ENCODE assay signal across 9 cellular contexts in genomic region chr19:18470153-18470552, GRCh38. TPM values are rescaled to one million over a fixed set of nuclear protein-coding genes. Genes with fewer than 3 reads are reported as not detected.
DNase-seq lines count a peak whose midpoint lies in the region; ATAC-seq, FAIRE-seq and TF ChIP-seq lines count a peak whose summit lies in the region.
"Had no signal": no experiment of that assay in that cellular context is flagged by ENCODE, and none has a peak within 500 bp of the region (broad histone marks: within the 10 kb centered on the region; RNA-seq: fewer than 3 reads in every experiment).

No MANE protein-coding gene starts in this region.

- no peak overlapping the region for H4K8ac ChIP-seq in mesendoderm (ENCODE audit: low read depth, low read length)

- peaks cover 0 to under 1% (median 0%) of the 10 kb centered on the region in 5 donors for H3K9me3 Mint-ChIP-seq in CD8-positive, alpha-beta memory T cell
- H3K9me3 Mint-ChIP-seq: activated naive CD4-positive, alpha-beta T cell treated with anti-CD3 and anti-CD28 coated beads, Interleukin-2, amount 50 U/mL, for 24 hours had no signal

- RAD21 ChIA-PET in GM12878 (lab: Charles Lee; ENCODE audit: unreplicated experiment), result no interaction called here

- H3K4me1 ChIP-seq in CD8-positive, alpha-beta memory T cell (ENCODE audit: insufficient read depth, low read length), result peaks cover 13% of the 10 kb centered on the region
- H3K4me1 ChIP-seq in GM12878 (ENCODE audit: control insufficient read depth, insufficient read depth, low read length) (peaks cover 4% of the 10 kb centered on the region; the same call in 1 of the 2 replicates), mesendoderm (ENCODE audit: control insufficient read depth, low read depth, low read length) (no peaks in the 10 kb centered on the region)

- peaks cover 0 to 40% (median 0%) of the 10 kb centered on the region in 3 donors for H3K36me3 Mint-ChIP-seq in CD8-positive, alpha-beta memory T cell
- H3K36me3 Mint-ChIP-seq: activated naive CD4-positive, alpha-beta T cell treated with anti-CD3 and anti-CD28 coated beads, Interleukin-2, amount 50 U/mL, for 24 hours had no signal

- in situ Hi-C loops in GM12878 (cut with MboI), result loop anchor here (25.0 kb wide), 1 partner anchor 392 kb away; no protein-coding TSS in a partner anchor

- no peak overlapping the region for H2AFZ ChIP-seq in GM12878 (ENCODE audit: control insufficient read depth, low read depth, low read length)

- no peak overlapping the region for H3K23ac ChIP-seq in mesendoderm (ENCODE audit: low read length)

- H3K79me2 ChIP-seq in GM12878 (ENCODE audit: control insufficient read depth, insufficient read depth, low read length), result peaks cover 12% of the 10 kb centered on the region
- no peaks in the 10 kb centered on the region for H3K79me2 ChIP-seq in mesendoderm (ENCODE audit: control insufficient read depth, insufficient read depth, low read length)

- peak overlapping the region in 6 of 8 donors; percentile 17 to 100 (median 72) for H3K27ac Mint-ChIP-seq in CD8-positive, alpha-beta memory T cell
- H3K27ac Mint-ChIP-seq: activated naive CD4-positive, alpha-beta T cell treated with anti-CD3 and anti-CD28 coated beads, Interleukin-2, amount 50 U/mL, for 24 hours had no signal

- H3K36me3 ChIP-seq in CD8-positive, alpha-beta memory T cell (ENCODE audit: insufficient read depth, low read length), result no peaks in the 10 kb centered on the region
- H3K36me3 ChIP-seq in GM12878 (ENCODE audit: control insufficient read depth in 2 of 2, insufficient read depth in 2 of 2, low read length in 1 of 2) (peaks cover 8 to 32% of the 10 kb centered on the region in 2 experiments; a peak in 3 of 4 replicates), mesendoderm (ENCODE audit: control insufficient read depth, insufficient read depth, low read length) (no peaks in the 10 kb centered on the region)

- ATAC-seq in GM12878, result peak; percentile 77
- ATAC-seq in HG03045 (IDR thresholded peaks at IDR 0.05; ENCODE audit: unreplicated experiment), result no peak

- no peak overlapping the region for H3K56ac ChIP-seq in mesendoderm (ENCODE audit: low read length)

- no peak overlapping the region for H3K18ac ChIP-seq in mesendoderm (ENCODE audit: low read length)

- TF ChIP-seq CTCF in HFF-Myc (IDR thresholded peaks at IDR 0.05; ENCODE audit: low read depth, low read length, missing control alignments) (peak; percentile 51), GM12878 (IDR thresholded peaks at IDR 0.05 in 2 of 3, conservative IDR thresholded peaks at IDR 0.05 in 1 of 3; ENCODE audit: control insufficient read depth in 2 of 3, extremely low read depth in 1 of 3, insufficient read depth in 1 of 3, low read depth in 3 of 3, low read length in 3 of 3) (peak; percentile 45 to 59 (median 59))

- no peaks in the 10 kb centered on the region for H3K27me3 Mint-ChIP-seq in CD8-positive, alpha-beta memory T cell
- H3K27me3 Mint-ChIP-seq: activated naive CD4-positive, alpha-beta T cell treated with anti-CD3 and anti-CD28 coated beads, Interleukin-2, amount 50 U/mL, for 24 hours had no signal

- peaks cover 40 to 70% (median 41%) of the 10 kb centered on the region in 3 donors for H3K4me1 Mint-ChIP-seq in CD8-positive, alpha-beta memory T cell

- no peak overlapping the region for H4K5ac ChIP-seq in mesendoderm (ENCODE audit: low read length)

- no peak overlapping the region for H2BK5ac ChIP-seq in mesendoderm (ENCODE audit: low read length)

- 71% methylated on average over 5 of the region's 5 CpGs for WGBS in GM12878 (ENCODE audit: insufficient coverage, insufficient replicate concordance, low lambda C conversion rate, missing lambda C conversion rate)
- WGBS in mesendoderm (ENCODE audit: extremely low coverage, insufficient coverage, low lambda C conversion rate), result no CpG with 5 or more reads among the region's 5 CpGs

- H3K9me3 ChIP-seq in CD8-positive, alpha-beta memory T cell (ENCODE audit: low read length), result no peaks in the 10 kb centered on the region
- H3K9me3 ChIP-seq in GM12878 (replicated peaks; ENCODE audit: control insufficient read depth, insufficient read depth, low read length), result no peaks in the 10 kb centered on the region

- no peak overlapping the region for H3K4ac ChIP-seq in mesendoderm (ENCODE audit: low read depth, low read length)

- TF ChIP-seq POLR2A in GM12878 (IDR thresholded peaks at IDR 0.05; ENCODE audit: low read depth, low read length), result no peak

- no peak for TF ChIP-seq EP300 in GM12878 (IDR thresholded peaks at IDR 0.05; ENCODE audit: borderline replicate concordance in 1 of 2, control insufficient read depth in 1 of 2, low read depth in 2 of 2, low read length in 2 of 2)

- no peak overlapping the region for H3K9ac ChIP-seq in GM12878 (ENCODE audit: control insufficient read depth, insufficient read depth, low read length)
- no peak overlapping the region for H3K9ac ChIP-seq in mesendoderm (ENCODE audit: low read length)

- CTCF ChIA-PET in CD8-positive, alpha-beta memory T cell (lab: Charles Lee), result interaction anchor here (0.7 to 2.0 kb wide), 10 partner anchors 10 to 385 kb away, joined by 3 to 7 read pairs (median 4); partner anchors contain the start of genes REX1BD and UBA52
- CTCF ChIA-PET in GM12878 (lab: Yijun Ruan, JAX), result interaction anchor here (0.7 to 2.5 kb wide), 9 partner anchors 8 to 377 kb away, joined by 3 to 11 read pairs (median 6); no protein-coding TSS in a partner anchor

- POLR2A ChIA-PET in CD8-positive, alpha-beta memory T cell (lab: Charles Lee), result no interaction called here
- POLR2A ChIA-PET in GM12878 (lab: Charles Lee), result no interaction called here

- no peak overlapping the region for H2BK120ac ChIP-seq in mesendoderm (ENCODE audit: low read depth, low read length)

- H3K79me1 ChIP-seq in mesendoderm (ENCODE audit: low read length), result peaks cover 7% of the 10 kb centered on the region

- no peak overlapping the region for H2BK15ac ChIP-seq in mesendoderm (replicated peaks; ENCODE audit: low read depth)

- FAIRE-seq in GM12878 (lab: Jason Lieb, UNC), result peak; percentile 27

- no peak overlapping the region for H3K4me3 Mint-ChIP-seq in CD8-positive, alpha-beta memory T cell
- H3K4me3 Mint-ChIP-seq: activated naive CD4-positive, alpha-beta T cell treated with anti-CD3 and anti-CD28 coated beads, Interleukin-2, amount 50 U/mL, for 24 hours had no signal

- no peak overlapping the region for H3K27ac ChIP-seq in CD8-positive, alpha-beta memory T cell (ENCODE audit: low read depth, low read length)
- H3K27ac ChIP-seq in GM12878 (ENCODE audit: control insufficient read depth, insufficient read depth) (no peak overlapping the region), mesendoderm (ENCODE audit: low read depth, low read length) (no peak overlapping the region)

- no TSS peak for BruUV-seq in GM12878 (replicated peaks; lab: Mats Ljungman, UMichigan)

- no peaks in the 10 kb centered on the region for H3K27me3 ChIP-seq in CD8-positive, alpha-beta memory T cell (ENCODE audit: insufficient read depth, low read length, poor library complexity, severe bottlenecking)
- H3K27me3 ChIP-seq in GM12878 (replicated peaks in 1 of 2; ENCODE audit: control insufficient read depth in 2 of 2, insufficient read depth in 2 of 2, low read length in 1 of 2) (no peaks in the 10 kb centered on the region), mesendoderm (ENCODE audit: insufficient read depth, low read length, poor library complexity) (no peaks in the 10 kb centered on the region)

- SMC1A ChIA-PET in GM12878 (lab: Charles Lee; ENCODE audit: uncharacterized antibody, unreplicated experiment), result interaction anchor here (1.4 kb wide), 1 partner anchor 48 kb away, joined by 4 read pairs; no protein-coding TSS in a partner anchor

- H3K4me2 ChIP-seq in GM12878 (ENCODE audit: control insufficient read depth, insufficient read depth) (no peak overlapping the region), mesendoderm (ENCODE audit: low read length) (no peak overlapping the region)

- H4K20me1 ChIP-seq in GM12878 (ENCODE audit: control insufficient read depth, insufficient read depth), result peaks cover 6% of the 10 kb centered on the region

- no peak for DNase-seq in CD8-positive, alpha-beta memory T cell
- DNase-seq in HFF-Myc (ENCODE audit: extremely low read depth, low read depth), result no peak
- DNase-seq in GM12878 (ENCODE audit: low read depth, low spot score), result no peak
- DNase-seq in mesendoderm, result peak; percentile 66
- DNase-seq in COR-L47 (lab: John Stamatoyannopoulos, UW), result no peak
- no peak for DNase-seq in NCI-H226
- no peak for DNase-seq in SIG-M5 treated with dmso at 0.1 percent for 504 hours (lab: John Stamatoyannopoulos, UW; ENCODE audit: unreplicated experiment)

- H2AK5ac ChIP-seq in mesendoderm (ENCODE audit: low read length), result no peak overlapping the region

- H3K4me3 ChIP-seq in CD8-positive, alpha-beta memory T cell (ENCODE audit: low read length), result no peak overlapping the region
- H3K4me3 ChIP-seq in HFF-Myc (replicated peaks; ENCODE audit: low read depth, low read length), result no peak overlapping the region
- no peak overlapping the region for H3K4me3 ChIP-seq in GM12878
- no peak overlapping the region for H3K4me3 ChIP-seq in mesendoderm (ENCODE audit: low read length)

- intact Hi-C loops in GM12878 (cut with micrococcal nuclease; ENCODE audit: unreplicated experiment), result loop anchor here (5.0 kb wide), 1 partner anchor 37 kb away; no protein-coding TSS in a partner anchor

- TF ChIP-seq RAD21 in GM12878 (IDR thresholded peaks at IDR 0.05; ENCODE audit: insufficient read depth, low read depth, low read length), result peak; percentile 52

RNA-seq across cellular contexts. Expression of gene ISYNA1, which starts 32.2 kb away (rescaled TPM):
- 10 to 100 TPM; 18.2 to 20.3 TPM for total RNA-seq in CD8-positive, alpha-beta memory T cell
- 33.2 TPM for polyA plus RNA-seq in CD8-positive, alpha-beta memory T cell
- total RNA-seq in GM12878 (2013; cell fraction: nucleolus; rRNA removed), result 8.2 and 8.9 TPM in 2 replicates
- 9.9 and 12.3 TPM in 2 replicates for total RNA-seq in GM12878 (2014; rRNA removed)
- total RNA-seq in GM12878 (2014; rRNA removed; fragmentation: Illumina TruSeq; extraction: Trizol), result 4.9 and 5.3 TPM in 2 replicates
- 37.0 and 38.8 TPM in 2 replicates for total RNA-seq in GM12878 (2021)
- polyA plus RNA-seq in GM12878 (2011; ENCODE audit: low read depth), result 12.5 TPM
- 0.78 and 1.9 TPM in 2 replicates for polyA plus RNA-seq in GM12878 (2011; rRNA removed)
- 2.0 and 3.0 TPM in 2 replicates for polyA plus RNA-seq in GM12878 (2011; cell fraction: cytosol; rRNA removed)
- polyA plus RNA-seq in GM12878 (2011; cell fraction: nucleus; rRNA removed), result 19.2 and 23.0 TPM in 2 replicates
- 23.2 and 24.0 TPM in 2 replicates for polyA plus RNA-seq in GM12878 (2012)
- polyA plus RNA-seq in GM12878 (2014; fragmentation: Illumina TruSeq; extraction: Trizol), result 2.5 and 3.8 TPM in 2 replicates
- 1 to 10 TPM; 2.8 to 6.3 TPM for polyA plus RNA-seq in GM12878 (2014; fragmentation: Nextera tagmentation; extraction: Ambion mirVana)
- polyA plus RNA-seq in GM12878 (2014; rRNA removed), result 33.0 and 37.8 TPM in 2 replicates
- polyA plus RNA-seq in GM12878 (2016; fragmentation: Nextera tagmentation; extraction: Ambion mirVana), result 10 to 100 TPM; 12.0 to 12.5 TPM
- polyA minus RNA-seq in GM12878 (2011; rRNA and poly(A)+ RNA removed), result 0.59 and 2.4 TPM in 2 replicates
- polyA minus RNA-seq in GM12878 (2011; cell fraction: cytosol; rRNA and poly(A)+ RNA removed), result 1.1 and 5.1 TPM in 2 replicates
- 2.3 and 5.6 TPM in 2 replicates for polyA minus RNA-seq in GM12878 (2011; cell fraction: nucleus; rRNA and poly(A)+ RNA removed)
- polyA plus RNA-seq in mesendoderm (2013, experiment 1 of 2), result 76.6 TPM
- polyA plus RNA-seq in mesendoderm (2013, experiment 2 of 2), result 79.2 TPM

RNA-seq across cellular contexts. Expression of gene SSBP4, which starts 51.0 kb away (rescaled TPM):
- total RNA-seq in CD8-positive, alpha-beta memory T cell, result 100 to 1,000 TPM; 111 to 131 TPM
- 108 TPM for polyA plus RNA-seq in CD8-positive, alpha-beta memory T cell
- 40.3 and 49.5 TPM in 2 replicates for total RNA-seq in GM12878 (2013; cell fraction: nucleolus; rRNA removed)
- total RNA-seq in GM12878 (2014; rRNA removed) (91.4 and 122 TPM in 2 replicates), GM12878 (2014; rRNA removed; fragmentation: Illumina TruSeq; extraction: Trizol) (32.9 and 39.5 TPM in 2 replicates), GM12878 (2021) (131 and 150 TPM in 2 replicates)
- 12.2 TPM for polyA plus RNA-seq in GM12878 (2011; ENCODE audit: low read depth)
- polyA plus RNA-seq in GM12878 (2011; rRNA removed) (11.5 and 19.0 TPM in 2 replicates), GM12878 (2014; fragmentation: Illumina TruSeq; extraction: Trizol) (7.1 and 22.5 TPM in 2 replicates), GM12878 (2014; fragmentation: Nextera tagmentation; extraction: Ambion mirVana) (1 to 10 TPM in 1 of 2 experiments, under 1 TPM in 1; 0.37 to 6.6 TPM), GM12878 (2014; rRNA removed) (98.3 and 119 TPM in 2 replicates), GM12878 (2016; fragmentation: Nextera tagmentation; extraction: Ambion mirVana) (10 to 100 TPM; 38.3 to 58.5 TPM)
- polyA plus RNA-seq in GM12878 (2011; cell fraction: cytosol; rRNA removed), result 23.2 and 39.7 TPM in 2 replicates
- 104 and 142 TPM in 2 replicates for polyA plus RNA-seq in GM12878 (2011; cell fraction: nucleus; rRNA removed)
- polyA plus RNA-seq in GM12878 (2012), result 52.3 and 55.4 TPM in 2 replicates
- polyA minus RNA-seq in GM12878 (2011; rRNA and poly(A)+ RNA removed), result 4.2 and 21.6 TPM in 2 replicates
- 20.1 and 26.7 TPM in 2 replicates for polyA minus RNA-seq in GM12878 (2011; cell fraction: cytosol; rRNA and poly(A)+ RNA removed)
- polyA minus RNA-seq in GM12878 (2011; cell fraction: nucleus; rRNA and poly(A)+ RNA removed), result 23.2 and 48.4 TPM in 2 replicates
- polyA plus RNA-seq in mesendoderm (2013, experiment 1 of 2), result 35.0 TPM
- polyA plus RNA-seq in mesendoderm (2013, experiment 2 of 2), result 35.5 TPM

RNA-seq across cellular contexts. Expression of gene ELL, which starts 51.7 kb away (rescaled TPM):
- total RNA-seq in CD8-positive, alpha-beta memory T cell, result 10 to 100 TPM; 24.4 to 25.5 TPM
- 22.1 TPM for polyA plus RNA-seq in CD8-positive, alpha-beta memory T cell
- 31.6 and 39.3 TPM in 2 replicates for total RNA-seq in GM12878 (2013; cell fraction: nucleolus; rRNA removed)
- total RNA-seq in GM12878 (2014; rRNA removed) (11.7 and 13.1 TPM in 2 replicates), GM12878 (2014; rRNA removed; fragmentation: Illumina TruSeq; extraction: Trizol) (3.8 and 5.1 TPM in 2 replicates), GM12878 (2021) (19.7 and 25.0 TPM in 2 replicates)
- 4.6 TPM for polyA plus RNA-seq in GM12878 (2011; ENCODE audit: low read depth)
- polyA plus RNA-seq in GM12878 (2011; rRNA removed) (2.4 and 4.6 TPM in 2 replicates), GM12878 (2014; fragmentation: Illumina TruSeq; extraction: Trizol) (0.87 and 3.6 TPM in 2 replicates), GM12878 (2014; fragmentation: Nextera tagmentation; extraction: Ambion mirVana) (under 1 TPM; 0.91 to 0.98 TPM), GM12878 (2014; rRNA removed) (13.8 and 16.8 TPM in 2 replicates), GM12878 (2016; fragmentation: Nextera tagmentation; extraction: Ambion mirVana) (10 to 100 TPM; 21.2 to 21.6 TPM)
- polyA plus RNA-seq in GM12878 (2011; cell fraction: cytosol; rRNA removed), result 6.1 and 9.0 TPM in 2 replicates
- 23.5 and 30.6 TPM in 2 replicates for polyA plus RNA-seq in GM12878 (2011; cell fraction: nucleus; rRNA removed)
- polyA plus RNA-seq in GM12878 (2012), result 13.5 and 16.7 TPM in 2 replicates
- polyA minus RNA-seq in GM12878 (2011; rRNA and poly(A)+ RNA removed), result 5.9 and 12.4 TPM in 2 replicates
- 4.8 and 10.7 TPM in 2 replicates for polyA minus RNA-seq in GM12878 (2011; cell fraction: cytosol; rRNA and poly(A)+ RNA removed)
- 7.1 and 13.3 TPM in 2 replicates for polyA minus RNA-seq in GM12878 (2011; cell fraction: nucleus; rRNA and poly(A)+ RNA removed)
- 9.6 TPM for polyA plus RNA-seq in mesendoderm (2013, experiment 1 of 2)
- polyA plus RNA-seq in mesendoderm (2013, experiment 2 of 2), result 9.3 TPM
